ENCODE assay signal across 11 cellular contexts in genomic region chr14:61489932-61490331, GRCh38.
DNase-seq lines count a peak whose midpoint lies in the region; ATAC-seq lines count a peak whose summit lies in the region.
"Had no signal": no experiment of that assay in that cellular context is flagged by ENCODE, and none has a peak within 500 bp of the region (broad histone marks: within the 10 kb centered on the region; RNA-seq: fewer than 3 reads in every experiment).

No MANE protein-coding gene starts in this region.

- no peak overlapping the region for H3K4me3 Mint-ChIP-seq in stimulated activated naive CD8-positive, alpha-beta T cell treated with anti-CD3 and anti-CD28 coated beads, Interleukin-15, Interleukin-2, amounts not matched to agents 100 ng/mL and 50 ng/mL, for 24 hours

- no peaks in the 10 kb centered on the region for H3K27me3 Mint-ChIP-seq in stimulated activated naive CD8-positive, alpha-beta T cell treated with anti-CD3 and anti-CD28 coated beads, Interleukin-15, Interleukin-2, amounts not matched to agents 100 ng/mL and 50 ng/mL, for 24 hours

- no peak overlapping the region for H3K4me3 ChIP-seq in urinary bladder (ENCODE audit: low read depth, low read length)
- H3K4me3 ChIP-seq: thoracic aorta had no signal

- no peaks in the 10 kb centered on the region for H3K9me3 Mint-ChIP-seq in stimulated activated naive CD8-positive, alpha-beta T cell treated with anti-CD3 and anti-CD28 coated beads, Interleukin-15, Interleukin-2, amounts not matched to agents 100 ng/mL and 50 ng/mL, for 24 hours

- H3K27ac ChIP-seq in cingulate gyrus (ENCODE audit: low read depth, low read length) (peak overlapping the region; percentile 24), urinary bladder (ENCODE audit: low read depth) (peak overlapping the region; percentile 35)

- H3K4me1 ChIP-seq in urinary bladder (ENCODE audit: insufficient read depth), result peaks cover 1% of the 10 kb centered on the region

- no peak for ATAC-seq in stimulated activated naive CD8-positive, alpha-beta T cell treated with anti-CD3 and anti-CD28 coated beads, Interleukin-15, Interleukin-2, amounts not matched to agents 100 U/mL and 50 U/mL, for 24 hours
- ATAC-seq in GM18870 (IDR thresholded peaks at IDR 0.05; ENCODE audit: unreplicated experiment) (no peak), HG03342 (IDR thresholded peaks at IDR 0.05; ENCODE audit: unreplicated experiment) (no peak)

- H3K4me1 Mint-ChIP-seq in stimulated activated naive CD8-positive, alpha-beta T cell treated with anti-CD3 and anti-CD28 coated beads, Interleukin-15, Interleukin-2, amounts not matched to agents 100 ng/mL and 50 ng/mL, for 24 hours (ENCODE audit: low read depth), result peaks cover 24% of the 10 kb centered on the region

- no peaks in the 10 kb centered on the region for H3K36me3 ChIP-seq in urinary bladder (ENCODE audit: insufficient read depth)
- H3K36me3 ChIP-seq: thoracic aorta had no signal

- WGBS in urinary bladder, result 72% methylated on average over 6 of the region's 6 CpGs

- no peak for DNase-seq in stimulated activated naive CD8-positive, alpha-beta T cell treated with anti-CD3 and anti-CD28 coated beads, Interleukin-15, Interleukin-2, amounts not matched to agents 100 U/mL and 50 U/mL, for 24 hours
- DNase-seq in mesenteric fat pad (ENCODE audit: low spot score), result peak; percentile 64
- no peak for DNase-seq in HT-29 (ENCODE audit: low spot score)
- DNase-seq: MM.1S, T1000 had no signal

- H3K27ac Mint-ChIP-seq in stimulated activated naive CD8-positive, alpha-beta T cell treated with anti-CD3 and anti-CD28 coated beads, Interleukin-15, Interleukin-2, amounts not matched to agents 100 ng/mL and 50 ng/mL, for 24 hours, result peak overlapping the region; percentile 76

- peaks cover 27% of the 10 kb centered on the region for H3K36me3 Mint-ChIP-seq in stimulated activated naive CD8-positive, alpha-beta T cell treated with anti-CD3 and anti-CD28 coated beads, Interleukin-15, Interleukin-2, amounts not matched to agents 100 ng/mL and 50 ng/mL, for 24 hours (ENCODE audit: low read depth)
